In genomic region chr2:28717339-28717758, GRCh38 we compare ENCODE assay signal across 8 cellular contexts. TPM values are rescaled to one million over a fixed set of nuclear protein-coding genes. Genes with fewer than 3 reads are reported as not detected.
DNase-seq lines count a peak whose midpoint lies in the region; ATAC-seq and TF ChIP-seq lines count a peak whose summit lies in the region.

No MANE protein-coding gene starts in this region.

- in situ Hi-C loops in Panc1 (cut with HindIII; ENCODE audit: low pct_unique_long_range_greater_than_20kb, low sequenced_read_pairs), result no loop called here

- CTCF ChIA-PET in Panc1 (lab: Charles Lee), result no interaction called here

- no peaks in the 10 kb centered on the region for H3K9me3 ChIP-seq in Panc1 (ENCODE audit: control insufficient read depth, insufficient read depth, low read depth, low read length)
- no peaks in the 10 kb centered on the region for H3K9me3 ChIP-seq in esophagus squamous epithelium
- no peaks in the 10 kb centered on the region for H3K9me3 ChIP-seq in WERI-Rb-1 (ENCODE audit: severe bottlenecking)

- H3K4me3 Mint-ChIP-seq in nephron, result peak overlapping the region in 1 of 3 experiments; percentile 46

- POLR2A ChIA-PET in Panc1 (lab: Charles Lee), result no interaction called here

- H3K27ac ChIP-seq in Panc1 (ENCODE audit: low read length) (peak overlapping the region; percentile 17; the same call in 1 of the 2 replicates), esophagus squamous epithelium (peak overlapping the region; percentile 88 to 94 (median 91)), WERI-Rb-1 (no peak overlapping the region)

- H3K27ac Mint-ChIP-seq in nephron, result peak overlapping the region; percentile 93 to 94 (median 93)

- H3K27me3 ChIP-seq in Panc1 (ENCODE audit: control insufficient read depth, insufficient read depth, low read length) (no peaks in the 10 kb centered on the region), esophagus squamous epithelium (no peaks in the 10 kb centered on the region), WERI-Rb-1 (ENCODE audit: insufficient read depth, low read depth, severe bottlenecking) (no peaks in the 10 kb centered on the region)

- no peaks in the 10 kb centered on the region for H3K27me3 Mint-ChIP-seq in nephron (ENCODE audit: low read depth)

- DNase-seq in EL, result peak; percentile 83
- DNase-seq in Panc1 (ENCODE audit: low read depth, low spot score), result no peak
- DNase-seq in esophagus squamous epithelium (lab: John Stamatoyannopoulos, UW), result peak; percentile 23
- no peak for DNase-seq in WERI-Rb-1
- no peak for DNase-seq in activated CD4-positive, alpha-beta T cell treated with anti-CD3 and anti-CD28 coated beads for 1 hour

- H3K36me3 ChIP-seq in Panc1 (ENCODE audit: control insufficient read depth, insufficient read depth, low read length), result no peaks in the 10 kb centered on the region
- no peaks in the 10 kb centered on the region for H3K36me3 ChIP-seq in esophagus squamous epithelium
- H3K36me3 ChIP-seq in WERI-Rb-1, result no peaks in the 10 kb centered on the region

- H3K4me1 ChIP-seq in Panc1 (ENCODE audit: control insufficient read depth, insufficient read depth, low read length), result peaks cover 4% of the 10 kb centered on the region
- H3K4me1 ChIP-seq in esophagus squamous epithelium, result peaks cover 13 to 76% (median 30%) of the 10 kb centered on the region in 3 donors

- intact Hi-C loops in Panc1 (cut with micrococcal nuclease; ENCODE audit: unreplicated experiment), result no loop called here
- intact Hi-C loops in esophagus squamous epithelium (cut with DNase I), result no loop called here

- H3K9me3 Mint-ChIP-seq in nephron, result peaks cover 3% of the 10 kb centered on the region

- no peak for TF ChIP-seq CTCF in Panc1 (IDR thresholded peaks at IDR 0.05)
- TF ChIP-seq CTCF in esophagus squamous epithelium (IDR thresholded peaks at IDR 0.05), result no peak
- no peak for TF ChIP-seq CTCF in nephron (IDR thresholded peaks at IDR 0.05; ENCODE audit: unreplicated experiment in 3 of 3)
- TF ChIP-seq CTCF in WERI-Rb-1 (IDR thresholded peaks at IDR 0.05; ENCODE audit: low read depth, low read length), result no peak

- BruUV-seq in Panc1 (replicated peaks; lab: Mats Ljungman, UMichigan), result no TSS peak

- H3K4me1 Mint-ChIP-seq in nephron, result peaks cover 27% of the 10 kb centered on the region

- H3K4me3 ChIP-seq in Panc1 (ENCODE audit: low read depth in 2 of 2, low read length in 2 of 2) (no peak overlapping the region), esophagus squamous epithelium (no peak overlapping the region), WERI-Rb-1 (ENCODE audit: low read depth, low read length) (no peak overlapping the region)

- no peak for TF ChIP-seq POLR2A in esophagus squamous epithelium (IDR thresholded peaks at IDR 0.05)

- 30 to 39% methylated on average over 5 of the region's 5 CpGs for WGBS in esophagus squamous epithelium, 2 donors

- no peaks in the 10 kb centered on the region for H3K36me3 Mint-ChIP-seq in nephron (ENCODE audit: low read depth)

- peak; percentile 36; the same call in 1 of the 2 replicates for ATAC-seq in Panc1
- ATAC-seq in HG03354 (IDR thresholded peaks at IDR 0.05; ENCODE audit: poor library complexity, severe bottlenecking, unreplicated experiment), result no peak
- no peak for ATAC-seq in GM21515 (IDR thresholded peaks at IDR 0.05; ENCODE audit: unreplicated experiment)

RNA-seq across cellular contexts. Expression of gene PPP1CB, which starts 34.3 kb away (rescaled TPM):
- 180 TPM for total RNA-seq in Panc1 (2021; ENCODE audit: unreplicated experiment)
- 103 TPM for polyA plus RNA-seq in Panc1 (2012; ENCODE audit: insufficient read length)
- 100 to 1,000 TPM; 141 to 315 (median 195) TPM for total RNA-seq in esophagus squamous epithelium

Comparison
In these comparisons a context has a peak if more than half of its experiments do, and no peak if none do; other contexts are left out.
1. DNase-seq: peak in EL (single experiment) and esophagus squamous epithelium (single experiment); none in Panc1 (single experiment), WERI-Rb-1 (single experiment) and activated CD4-positive, alpha-beta T cell treated with anti-CD3 and anti-CD28 coated beads for 1 hour (single experiment).